8 cellular contexts compared by ENCODE assay signal in the genomic region with DNA sequence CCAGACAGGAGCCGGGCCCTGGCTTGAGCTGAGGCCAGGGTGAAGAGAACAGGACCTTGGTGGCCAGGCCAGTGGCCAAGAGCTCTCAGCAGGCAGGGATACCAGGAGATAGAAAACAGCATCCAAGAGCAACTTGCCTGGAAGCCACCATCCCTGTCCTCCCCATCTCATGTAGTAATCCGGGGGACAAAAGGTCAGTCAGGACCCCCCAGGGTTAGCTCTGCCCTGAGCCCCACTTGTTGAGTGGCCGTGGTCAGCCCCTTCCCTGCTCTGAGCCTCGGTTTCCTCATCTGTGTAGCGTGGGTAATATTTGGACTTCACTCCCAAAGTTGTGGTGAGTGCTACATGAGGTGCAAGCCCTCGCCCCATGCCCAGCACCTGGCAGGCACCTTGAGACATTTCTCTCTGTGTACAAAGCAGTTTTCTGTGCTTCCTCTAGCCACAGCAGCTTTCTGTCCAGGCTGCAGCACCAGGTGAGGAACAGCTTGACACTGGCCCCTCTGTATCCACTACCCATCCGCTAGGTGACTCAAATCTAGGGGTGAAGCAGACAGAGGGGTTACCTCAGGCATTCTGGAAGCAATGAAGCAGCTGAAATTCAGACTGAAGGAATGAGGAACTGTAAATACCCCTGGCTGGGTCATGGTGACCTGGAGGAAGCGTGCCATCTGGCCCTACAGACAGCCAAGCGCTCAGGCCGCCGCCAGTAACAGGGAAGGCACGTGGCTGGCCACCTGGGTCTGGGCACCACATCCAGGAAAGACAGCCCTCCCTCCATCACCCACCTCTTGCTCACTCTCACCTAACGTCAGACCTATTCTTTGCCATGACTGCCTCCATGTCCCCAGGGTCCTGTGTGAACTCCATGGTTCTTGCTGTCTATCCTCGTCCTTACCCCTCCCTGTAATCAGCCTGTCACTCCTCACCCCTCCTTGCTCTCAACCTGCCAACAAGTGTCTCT. TPM values are rescaled to one million over a fixed set of nuclear protein-coding genes. Genes with fewer than 3 reads are reported as not detected.
DNase-seq lines count a peak whose midpoint lies in the region; ATAC-seq and TF ChIP-seq lines count a peak whose summit lies in the region.

No MANE protein-coding gene starts in this region.

- H3K9me2 ChIP-seq in Karpas-422 (replicated peaks; ENCODE audit: insufficient read depth, low read length), result no peaks in the 10 kb centered on the region

- H3K27me3 ChIP-seq in CD8-positive, alpha-beta memory T cell (ENCODE audit: insufficient read depth, low read length, poor library complexity, severe bottlenecking), result no peaks in the 10 kb centered on the region
- H3K27me3 ChIP-seq in OCI-LY3 (ENCODE audit: low read depth, low read length) (no peaks in the 10 kb centered on the region), endocrine pancreas (ENCODE audit: control insufficient read depth, insufficient read depth, low read length) (no peaks in the 10 kb centered on the region), prostate gland (replicated peaks; ENCODE audit: insufficient read depth) (no peaks in the 10 kb centered on the region), Karpas-422 (ENCODE audit: low read length) (no peaks in the 10 kb centered on the region)

- POLR2A ChIA-PET in CD8-positive, alpha-beta memory T cell (lab: Charles Lee), result interaction anchor here (0.8 to 6.7 kb wide), 2 partner anchors 14 to 36 kb away, joined by 7 to 56 read pairs; partner anchors contain the start of gene HEMK1

- no peak for ATAC-seq in GM21528 (IDR thresholded peaks at IDR 0.05; ENCODE audit: low FRiP score, unreplicated experiment)
- no peak for ATAC-seq in HG03565 (IDR thresholded peaks at IDR 0.05; ENCODE audit: unreplicated experiment)
- ATAC-seq in GM18520 (IDR thresholded peaks at IDR 0.05; ENCODE audit: unreplicated experiment), result no peak

- H2AFZ ChIP-seq in OCI-LY3 (ENCODE audit: low read depth, low read length) (no peak overlapping the region), Karpas-422 (ENCODE audit: low read length) (no peak overlapping the region)

- no peak for DNase-seq in CD8-positive, alpha-beta memory T cell
- DNase-seq in prostate gland (ENCODE audit: low spot score), result peak; percentile 43
- no peak for DNase-seq in Karpas-422

- H4K20me1 ChIP-seq in OCI-LY3 (ENCODE audit: insufficient read depth, low read length) (no peaks in the 10 kb centered on the region), Karpas-422 (ENCODE audit: insufficient read depth, low read depth, low read length) (no peaks in the 10 kb centered on the region)

- H3K27ac ChIP-seq in CD8-positive, alpha-beta memory T cell (ENCODE audit: low read depth, low read length), result peak overlapping the region; percentile 84
- H3K27ac ChIP-seq in OCI-LY3 (ENCODE audit: low read length) (peak overlapping the region; percentile 22), prostate gland (peak overlapping the region; percentile 91 to 95), Karpas-422 (ENCODE audit: low read length) (no peak overlapping the region)

- H3K4me3 ChIP-seq in CD8-positive, alpha-beta memory T cell (ENCODE audit: low read length), result peak overlapping the region; percentile 98
- H3K4me3 ChIP-seq in OCI-LY3 (ENCODE audit: low read length) (no peak overlapping the region), endocrine pancreas (ENCODE audit: control insufficient read depth, insufficient read depth, low read length) (no peak overlapping the region), prostate gland (no peak overlapping the region), Karpas-422 (ENCODE audit: low read length) (no peak overlapping the region)

- peak overlapping the region; percentile 79 to 97 (median 97) for H3K4me3 Mint-ChIP-seq in CD8-positive, alpha-beta memory T cell

- H3K27me3 Mint-ChIP-seq in CD8-positive, alpha-beta memory T cell, result no peaks in the 10 kb centered on the region

- TF ChIP-seq POLR2A in prostate gland (IDR thresholded peaks at IDR 0.05), result no peak

- H3K27ac Mint-ChIP-seq in CD8-positive, alpha-beta memory T cell, result peak overlapping the region; percentile 90 to 98 (median 96)

- peaks cover 94% of the 10 kb centered on the region for H3K4me1 ChIP-seq in CD8-positive, alpha-beta memory T cell (ENCODE audit: insufficient read depth, low read length)
- H3K4me1 ChIP-seq in OCI-LY3 (ENCODE audit: low read length) (peaks cover 42% of the 10 kb centered on the region), endocrine pancreas (ENCODE audit: control insufficient read depth, insufficient read depth, low read length) (no peaks in the 10 kb centered on the region), prostate gland (replicated peaks) (peaks cover 27% of the 10 kb centered on the region), Karpas-422 (ENCODE audit: low read length) (no peaks in the 10 kb centered on the region)

- H3K9me3 ChIP-seq in CD8-positive, alpha-beta memory T cell (ENCODE audit: low read length), result no peaks in the 10 kb centered on the region
- H3K9me3 ChIP-seq in OCI-LY3 (ENCODE audit: insufficient read depth, low read length) (no peaks in the 10 kb centered on the region), endocrine pancreas (ENCODE audit: control insufficient read depth, low read length) (no peaks in the 10 kb centered on the region), prostate gland (no peaks in the 10 kb centered on the region), Karpas-422 (ENCODE audit: low read length) (no peaks in the 10 kb centered on the region)

- peaks cover 97 to 100% (median 99%) of the 10 kb centered on the region in 3 donors for H3K4me1 Mint-ChIP-seq in CD8-positive, alpha-beta memory T cell

- intact Hi-C loops in prostate gland (cut with DNase I), result no loop called here

- no peaks in the 10 kb centered on the region for H3K9me3 Mint-ChIP-seq in CD8-positive, alpha-beta memory T cell

- peaks cover 50% of the 10 kb centered on the region for H3K36me3 ChIP-seq in CD8-positive, alpha-beta memory T cell (ENCODE audit: insufficient read depth, low read length)
- H3K36me3 ChIP-seq in OCI-LY3 (replicated peaks; ENCODE audit: low read depth, low read length) (no peaks in the 10 kb centered on the region), endocrine pancreas (ENCODE audit: control insufficient read depth, insufficient read depth, low read length) (no peaks in the 10 kb centered on the region), prostate gland (no peaks in the 10 kb centered on the region), Karpas-422 (ENCODE audit: insufficient read depth, low read length) (no peaks in the 10 kb centered on the region)

- CTCF ChIA-PET in CD8-positive, alpha-beta memory T cell (lab: Charles Lee), result interaction anchor here (0.9 to 21.6 kb wide), 5 partner anchors 8 to 785 kb away, joined by 3 to 724 read pairs (median 18); partner anchors contain the start of genes C3orf18, HEMK1 and MAPKAPK3

- WGBS in prostate gland, result 58% methylated on average over 14 of the region's 14 CpGs

- TF ChIP-seq CTCF in OCI-LY3 (IDR thresholded peaks at IDR 0.05; ENCODE audit: low read depth, low read length) (no peak), prostate gland (IDR thresholded peaks at IDR 0.05) (no peak)

- H3K9ac ChIP-seq in OCI-LY3 (ENCODE audit: low read length), result peak overlapping the region; percentile 9; the same call in 1 of the 2 replicates
- peak overlapping the region; percentile 21 for H3K9ac ChIP-seq in endocrine pancreas (ENCODE audit: control insufficient read depth, insufficient read depth, low read length)
- H3K9ac ChIP-seq in Karpas-422 (ENCODE audit: low read length), result no peak overlapping the region

- H3K4me2 ChIP-seq in OCI-LY3 (ENCODE audit: low read length) (peak overlapping the region; percentile 49), Karpas-422 (ENCODE audit: low read depth, low read length, poor library complexity, severe bottlenecking) (no peak overlapping the region)

- peaks cover 30 to 52% (median 31%) of the 10 kb centered on the region in 3 donors for H3K36me3 Mint-ChIP-seq in CD8-positive, alpha-beta memory T cell

- H3K79me2 ChIP-seq in OCI-LY3 (ENCODE audit: low read length) (no peaks in the 10 kb centered on the region), Karpas-422 (ENCODE audit: low read length) (no peaks in the 10 kb centered on the region)

RNA-seq across cellular contexts. Expression of gene CISH, which starts 6.7 kb away (rescaled TPM):
- total RNA-seq in CD8-positive, alpha-beta memory T cell, result 100 to 1,000 TPM; 216 to 222 TPM
- 92.8 TPM for polyA plus RNA-seq in CD8-positive, alpha-beta memory T cell
- total RNA-seq in prostate gland, result 1 to 10 TPM; 5.1 to 7.6 TPM
- not detected in 2 replicates for total RNA-seq in Karpas-422 (2014; rRNA removed; shearing (Covaris generic); ENCODE audit: low replicate concordance)

RNA-seq across cellular contexts. Expression of gene MAPKAPK3, which starts 12.0 kb away (rescaled TPM):
- 100 to 1,000 TPM; 153 to 156 TPM for total RNA-seq in CD8-positive, alpha-beta memory T cell
- polyA plus RNA-seq in CD8-positive, alpha-beta memory T cell, result 57.0 TPM
- total RNA-seq in prostate gland, result 10 to 100 TPM; 33.2 to 52.3 TPM
- total RNA-seq in Karpas-422 (2014; rRNA removed; shearing (Covaris generic); ENCODE audit: low replicate concordance), result 20.8 and 21.7 TPM in 2 replicates

RNA-seq across cellular contexts. Expression of gene HEMK1, which starts 35.6 kb away (rescaled TPM):
- 10 to 100 TPM; 51.8 to 55.0 TPM for total RNA-seq in CD8-positive, alpha-beta memory T cell
- 27.4 TPM for polyA plus RNA-seq in CD8-positive, alpha-beta memory T cell
- 10 to 100 TPM in 1 of 2 donors, 1 to 10 TPM in 1; 8.5 to 17.1 TPM for total RNA-seq in prostate gland
- 10.9 and 17.0 TPM in 2 replicates for total RNA-seq in Karpas-422 (2014; rRNA removed; shearing (Covaris generic); ENCODE audit: low replicate concordance)

RNA-seq across cellular contexts. Expression of gene C3orf18, which starts 37.4 kb away (rescaled TPM):
- 10 to 100 TPM; 11.5 to 13.0 TPM for total RNA-seq in CD8-positive, alpha-beta memory T cell
- polyA plus RNA-seq in CD8-positive, alpha-beta memory T cell, result 15.8 TPM
- 10 to 100 TPM in 1 of 2 donors, 1 to 10 TPM in 1; 7.5 to 11.0 TPM for total RNA-seq in prostate gland
- total RNA-seq in Karpas-422 (2014; rRNA removed; shearing (Covaris generic); ENCODE audit: low replicate concordance), result 0.15 and 3.3 TPM in 2 replicates

Comparison
In these comparisons a context has a peak if more than half of its experiments do, and no peak if none do; other contexts are left out.
1. RNA of gene CISH, which starts 6.7 kb away (total RNA-seq): 216 to 222 TPM in CD8-positive, alpha-beta memory T cell; 5.1 to 7.6 TPM in prostate gland and not detected in Karpas-422; every median in the first group is over 10 times any median in the second.